ENCODE assay signal across 9 cellular contexts in the genomic region with DNA sequence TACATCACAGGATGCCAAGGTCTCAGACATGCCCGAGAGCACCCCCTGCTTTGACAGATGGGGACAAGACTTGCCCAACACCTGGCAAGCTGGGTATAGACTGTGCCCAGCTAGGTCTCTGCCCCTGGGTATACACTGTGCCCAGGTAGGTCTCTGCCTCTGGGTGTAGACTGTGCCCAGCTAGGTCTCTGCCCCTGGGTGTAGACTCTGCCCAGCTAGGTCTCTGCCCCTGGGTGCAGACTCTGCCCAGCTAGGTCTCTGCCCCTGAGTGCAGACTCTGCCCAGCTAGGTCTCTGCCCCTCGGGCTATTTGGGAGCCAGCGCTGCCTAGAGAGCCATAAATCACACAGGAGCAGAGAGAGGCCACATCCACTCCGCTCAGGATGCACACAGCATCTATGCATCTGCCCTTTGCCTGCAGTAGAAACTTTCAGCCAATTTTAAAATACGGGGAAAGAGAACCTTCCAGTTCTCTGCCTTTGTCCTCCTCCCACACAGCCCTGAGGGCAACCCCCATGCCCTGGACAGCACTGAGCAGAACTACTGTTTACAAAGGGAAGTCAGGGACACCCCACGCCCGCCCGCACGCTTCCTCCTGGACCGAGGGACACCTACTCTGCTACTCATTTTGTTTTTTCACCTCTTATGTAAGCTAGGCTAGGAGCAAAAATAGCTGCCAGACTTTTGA.
A peak's percentile ranks its signal among the peaks of the same experiment; 100 is the strongest.
DNase-seq lines count a peak whose midpoint lies in the region; ATAC-seq and TF ChIP-seq lines count a peak whose summit lies in the region.
"Had no signal": no experiment of that assay in that cellular context is flagged by ENCODE, and none has a peak within 500 bp of the region (broad histone marks: within the 10 kb centered on the region; RNA-seq: fewer than 3 reads in every experiment).

No MANE protein-coding gene starts in this region.

- no peak overlapping the region for H3K4ac ChIP-seq in neuronal stem cell (ENCODE audit: low read length)

- H2BK12ac ChIP-seq in neuronal stem cell (ENCODE audit: low read length): no peak overlapping the region

- H3K14ac ChIP-seq in neuronal stem cell (ENCODE audit: low read length): peak overlapping the region; percentile 90

- H2BK120ac ChIP-seq in neuronal stem cell (ENCODE audit: low read depth, low read length): no peak overlapping the region

- intact Hi-C loops in PC-3 (cut with micrococcal nuclease): no loop called here

- H3K27ac ChIP-seq in PC-3 (ENCODE audit: low read length): no peak overlapping the region
- no peak overlapping the region for H3K27ac ChIP-seq in neuronal stem cell (replicated peaks; ENCODE audit: low read length)

- no peaks in the 10 kb centered on the region for H3K9me3 Mint-ChIP-seq in effector memory CD8-positive, alpha-beta T cell

- TF ChIP-seq CTCF in PC-3 (conservative IDR thresholded peaks at IDR 0.05; ENCODE audit: low read depth, low read length): no peak
- TF ChIP-seq CTCF in foreskin fibroblast (IDR thresholded peaks at IDR 0.05; ENCODE audit: low read depth, low read length): no peak

- H2AK5ac ChIP-seq in neuronal stem cell (ENCODE audit: low read depth, low read length): no peak overlapping the region

- no peaks in the 10 kb centered on the region for H3K36me3 ChIP-seq in PC-3 (ENCODE audit: low read depth, low read length)
- H3K36me3 ChIP-seq in neuronal stem cell (replicated peaks in 1 of 2; ENCODE audit: control insufficient read depth in 2 of 2, insufficient read depth in 2 of 2, low read length in 2 of 2): peaks cover 18 to 56% of the 10 kb centered on the region in 2 donors

- H2BK15ac ChIP-seq in neuronal stem cell (ENCODE audit: low read length): no peak overlapping the region

- no peak overlapping the region for H3K4me3 ChIP-seq in PC-3 (ENCODE audit: low read length)
- no peak overlapping the region for H3K4me3 ChIP-seq in neuronal stem cell (ENCODE audit: low read length in 2 of 2)
- no peak overlapping the region for H3K4me3 ChIP-seq in foreskin fibroblast (ENCODE audit: low read depth in 1 of 2, low read length in 2 of 2)

- H3K9ac ChIP-seq in PC-3 (ENCODE audit: low read length) (no peak overlapping the region), neuronal stem cell (ENCODE audit: low read depth, low read length, poor library complexity) (no peak overlapping the region)

- H3K79me2 ChIP-seq in PC-3 (ENCODE audit: low read length): no peaks in the 10 kb centered on the region

- H3K18ac ChIP-seq in neuronal stem cell (ENCODE audit: low read length): peak overlapping the region; percentile 8

- ATAC-seq in PC-3 (peak; percentile 71), GM19467 (IDR thresholded peaks at IDR 0.05; ENCODE audit: unreplicated experiment) (no peak), GM21528 (IDR thresholded peaks at IDR 0.05; ENCODE audit: low FRiP score, unreplicated experiment) (no peak)
- ATAC-seq in effector memory CD8-positive, alpha-beta T cell (replicated peaks): peak; percentile 35

- no TSS peak for BruUV-seq in PC-3 (replicated peaks; lab: Mats Ljungman, UMichigan)

- H3K27me3 ChIP-seq in PC-3 (ENCODE audit: low read length): no peaks in the 10 kb centered on the region
- H3K27me3 ChIP-seq in neuronal stem cell (ENCODE audit: control insufficient read depth in 3 of 3, insufficient read depth in 3 of 3, low read depth in 1 of 3, low read length in 3 of 3): no peaks in the 10 kb centered on the region

- peaks cover 51 to 63% of the 10 kb centered on the region in 2 donors for H3K4me1 Mint-ChIP-seq in effector memory CD8-positive, alpha-beta T cell (ENCODE audit: low read depth in 2 of 2)

- H3K9me2 ChIP-seq in PC-3 (replicated peaks; ENCODE audit: low read length): no peaks in the 10 kb centered on the region

- no peaks in the 10 kb centered on the region for H3F3A ChIP-seq in PC-3 (ENCODE audit: low read length, unreplicated experiment)

- H2BK5ac ChIP-seq in neuronal stem cell (ENCODE audit: low read length): no peak overlapping the region

- H3K4me3 Mint-ChIP-seq in effector memory CD8-positive, alpha-beta T cell: peak overlapping the region in 1 of 2 donors; percentile 65

- peaks cover 2% of the 10 kb centered on the region for H3K79me1 ChIP-seq in neuronal stem cell (ENCODE audit: low read depth, low read length)

- H3K27me3 Mint-ChIP-seq in effector memory CD8-positive, alpha-beta T cell: no peaks in the 10 kb centered on the region

- POLR2A ChIA-PET in PC-3 (lab: Charles Lee; ENCODE audit: unreplicated experiment): interaction anchor here (0.5 kb wide), 1 partner anchor 1455 kb away, joined by 4 read pairs; no protein-coding TSS in a partner anchor

- DNase-seq in GDM1 (lab: John Stamatoyannopoulos, UW) (peak; percentile 29), PC-3 (no peak), neuronal stem cell (ENCODE audit: low spot score) (no peak), kidney tubule cell (ENCODE audit: low spot score) (no peak), foreskin fibroblast (no peak)
- no peak for DNase-seq in effector memory CD8-positive, alpha-beta T cell
- DNase-seq: DMS79 treated with DMSO at 0.1 percent for 48 hours had no signal

- H3K23ac ChIP-seq in neuronal stem cell (ENCODE audit: low read depth, low read length, poor library complexity): no peak overlapping the region

- H4K8ac ChIP-seq in neuronal stem cell (ENCODE audit: low read depth, low read length): no peak overlapping the region

- H3K9me3 ChIP-seq in PC-3 (ENCODE audit: low read length) (no peaks in the 10 kb centered on the region), neuronal stem cell (replicated peaks in 1 of 2; ENCODE audit: control insufficient read depth in 2 of 2, insufficient read depth in 1 of 2, low read depth in 1 of 2, low read length in 2 of 2) (no peaks in the 10 kb centered on the region)

- no peak overlapping the region for H2AFZ ChIP-seq in PC-3 (ENCODE audit: low read length)
- no peak overlapping the region for H2AFZ ChIP-seq in neuronal stem cell (ENCODE audit: low read length)

- peaks cover 10% of the 10 kb centered on the region; the same call in 1 of the 2 replicates for H3K4me1 ChIP-seq in PC-3 (ENCODE audit: insufficient read depth, low read length)
- H3K4me1 ChIP-seq in neuronal stem cell (ENCODE audit: control insufficient read depth in 2 of 2, insufficient read depth in 1 of 2, low read depth in 1 of 2, low read length in 2 of 2): peaks cover 0 to 10% of the 10 kb centered on the region in 2 donors

- CTCF ChIA-PET in PC-3 (lab: Charles Lee): interaction anchor here (0.5 kb wide), 1 partner anchor 91 kb away, joined by 4 read pairs; no protein-coding TSS in a partner anchor

- peaks cover 78% of the 10 kb centered on the region for H3K36me3 Mint-ChIP-seq in effector memory CD8-positive, alpha-beta T cell (ENCODE audit: insufficient read depth)

- H3K27ac Mint-ChIP-seq in effector memory CD8-positive, alpha-beta T cell: peak overlapping the region; percentile 98

- H3K4me2 ChIP-seq in PC-3 (ENCODE audit: low read length) (no peak overlapping the region), neuronal stem cell (ENCODE audit: insufficient read depth, low read length, poor library complexity, severe bottlenecking) (no peak overlapping the region)

- WGBS in neuronal stem cell (ENCODE audit: extremely low coverage in 2 of 2, insufficient read length in 2 of 2, insufficient replicate concordance in 1 of 2), 2 donors: no CpG with 5 or more reads among the region's 10 CpGs

- no peak overlapping the region for H4K91ac ChIP-seq in neuronal stem cell (ENCODE audit: low read depth, low read length, poor library complexity)

- H4K20me1 ChIP-seq in PC-3 (ENCODE audit: low read length): no peaks in the 10 kb centered on the region

Comparison
In these comparisons a context has a peak if more than half of its experiments do, and no peak if none do; other contexts are left out.
1. ATAC-seq: peak in PC-3 (single experiment) and effector memory CD8-positive, alpha-beta T cell (single experiment); none in GM19467 (single experiment) and GM21528 (single experiment).